2 cellular contexts compared by ENCODE assay signal in genomic region chr10:95499482-95499989, GRCh38.
TF ChIP-seq lines count a peak whose summit lies in the region.

No MANE protein-coding gene starts in this region.

TF ChIP-seq in GM23338, 12 proteins besides CTCF, POLR2A, EP300 and RAD21:
- TF ChIP-seq POLR2AphosphoS5 (IDR thresholded peaks at IDR 0.05; ENCODE audit: low read depth) (no peak), ZNF331 (CRISPR knock-in tag; IDR thresholded peaks at IDR 0.05; ENCODE audit: low read depth) (no peak), JUNB (IDR thresholded peaks at IDR 0.05; ENCODE audit: unreplicated experiment) (no peak), ETS1 (IDR thresholded peaks at IDR 0.05) (no peak), EZH2phosphoT487 (IDR thresholded peaks at IDR 0.05; ENCODE audit: unreplicated experiment) (no peak), CREB1 (CRISPR knock-in tag; IDR thresholded peaks at IDR 0.05; ENCODE audit: low read depth) (no peak), ZNF462 (CRISPR knock-in tag; IDR thresholded peaks at IDR 0.05) (no peak), EZH2 (IDR thresholded peaks at IDR 0.05; ENCODE audit: low read depth, unreplicated experiment) (no peak), REST (IDR thresholded peaks at IDR 0.05; ENCODE audit: unreplicated experiment) (no peak)

TF ChIP-seq in K562, 482 proteins besides CTCF, POLR2A, EP300 and RAD21:
- TF ChIP-seq ZKSCAN1 (IDR thresholded peaks at IDR 0.05; ENCODE audit: low read depth, low read length): no peak
- TF ChIP-seq ZNF41 (CRISPR knock-in tag; conservative IDR thresholded peaks at IDR 0.05): no peak
- TF ChIP-seq RFX5 (IDR thresholded peaks at IDR 0.05; ENCODE audit: low read depth, low read length): no peak
- TF ChIP-seq ZNF699 (CRISPR knock-in tag; IDR thresholded peaks at IDR 0.05; ENCODE audit: insufficient replicate concordance): no peak
- TF ChIP-seq ZBTB11 (CRISPR knock-in tag; IDR thresholded peaks at IDR 0.05): no peak
- no peak for TF ChIP-seq RBM34 (IDR thresholded peaks at IDR 0.05; ENCODE audit: borderline replicate concordance, insufficient read depth, low read length)
- no peak for TF ChIP-seq DNMT1 (IDR thresholded peaks at IDR 0.05)
- TF ChIP-seq ZBTB2 (IDR thresholded peaks at IDR 0.05): no peak
- no peak for TF ChIP-seq ZMIZ1 (IDR thresholded peaks at IDR 0.05; ENCODE audit: low read depth in 2 of 2, low read length in 2 of 2)
- no peak for TF ChIP-seq HNRNPUL1 (IDR thresholded peaks at IDR 0.05; ENCODE audit: low read length)
- TF ChIP-seq BDP1 (IDR thresholded peaks at IDR 0.05; ENCODE audit: insufficient read depth, insufficient read length): no peak
- TF ChIP-seq PRPF4 (IDR thresholded peaks at IDR 0.05; ENCODE audit: insufficient read depth, low read depth, low read length, poor library complexity, severe bottlenecking): no peak
- peak; percentile 51 for TF ChIP-seq MAFF (IDR thresholded peaks at IDR 0.05; ENCODE audit: low read length)
- TF ChIP-seq MAX (CRISPR knock-in tag; IDR thresholded peaks at IDR 0.05): no peak
- no peak for TF ChIP-seq MECOM (CRISPR knock-in tag; IDR thresholded peaks at IDR 0.05)
- no peak for TF ChIP-seq THRB (CRISPR knock-in tag; conservative IDR thresholded peaks at IDR 0.05)
- TF ChIP-seq ZNF717 (CRISPR knock-in tag; IDR thresholded peaks at IDR 0.05): no peak
- TF ChIP-seq SUPT5H (IDR thresholded peaks at IDR 0.05): no peak
- TF ChIP-seq ZNF263 (CRISPR knock-in tag; IDR thresholded peaks at IDR 0.05; ENCODE audit: borderline replicate concordance): no peak
- no peak for TF ChIP-seq SOX6 (IDR thresholded peaks at IDR 0.05)
- no peak for TF ChIP-seq KDM5B (IDR thresholded peaks at IDR 0.05; ENCODE audit: insufficient replicate concordance, low read depth, low read length)
- TF ChIP-seq PHF8 (IDR thresholded peaks at IDR 0.05; ENCODE audit: borderline replicate concordance, low read length): no peak
- TF ChIP-seq TFAP4 (CRISPR knock-in tag; IDR thresholded peaks at IDR 0.05; ENCODE audit: borderline replicate concordance): no peak
- no peak for TF ChIP-seq HIVEP1 (CRISPR knock-in tag; IDR thresholded peaks at IDR 0.05)
- no peak for TF ChIP-seq ZBTB43 (CRISPR knock-in tag; IDR thresholded peaks at IDR 0.05)
- no peak for TF ChIP-seq NFXL1 (CRISPR knock-in tag; IDR thresholded peaks at IDR 0.05)
- peak; percentile 20; the same call in 1 of the 2 replicates for TF ChIP-seq MAFK (IDR thresholded peaks at IDR 0.05; ENCODE audit: low read length)
- TF ChIP-seq C11orf30 (IDR thresholded peaks at IDR 0.05; ENCODE audit: low read depth): peak; percentile 55; the same call in 1 of the 2 replicates
- TF ChIP-seq BACH1 (tag; IDR thresholded peaks at IDR 0.05): no peak
- no peak for TF ChIP-seq ZNF77 (CRISPR knock-in tag; IDR thresholded peaks at IDR 0.05)
- TF ChIP-seq SRSF3 (IDR thresholded peaks at IDR 0.05; ENCODE audit: insufficient read depth, low read length): no peak
- TF ChIP-seq CBFB (CRISPR knock-in tag; IDR thresholded peaks at IDR 0.05): no peak
- no peak for TF ChIP-seq ZNF75A (CRISPR knock-in tag; IDR thresholded peaks at IDR 0.05)
- TF ChIP-seq ZNF316 (IDR thresholded peaks at IDR 0.05): peak; percentile 75
- no peak for TF ChIP-seq PKNOX1 (IDR thresholded peaks at IDR 0.05)
